ENCODE assay signal across 14 cellular contexts in the genomic region with DNA sequence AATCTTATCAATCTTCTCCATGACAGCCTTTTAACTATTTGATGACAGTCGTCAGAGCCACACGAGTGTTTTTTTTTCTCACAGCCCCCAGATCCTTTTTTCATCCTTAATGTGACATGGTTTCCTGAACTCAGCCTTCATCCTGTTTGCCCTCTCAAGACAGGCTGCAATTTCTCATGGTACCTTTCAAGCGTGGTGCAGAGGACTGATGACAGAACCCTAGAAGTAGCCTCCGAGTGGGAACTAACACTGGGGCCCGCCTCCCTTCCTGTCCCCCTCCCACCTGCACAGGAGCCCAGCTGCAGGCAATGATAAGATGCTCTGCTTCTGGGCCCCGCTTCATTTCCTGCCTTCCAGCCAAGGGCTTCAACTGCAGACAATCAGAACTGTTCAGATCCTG.
DNase-seq lines count a peak whose midpoint lies in the region; ATAC-seq and TF ChIP-seq lines count a peak whose summit lies in the region.
"Had no signal": no experiment of that assay in that cellular context is flagged by ENCODE, and none has a peak within 500 bp of the region (broad histone marks: within the 10 kb centered on the region; RNA-seq: fewer than 3 reads in every experiment).

No MANE protein-coding gene starts in this region.

- H3K4me2 ChIP-seq in DOHH2 (ENCODE audit: low read length) = peak overlapping the region; percentile 42

- peak; percentile 52 to 53 for ATAC-seq in activated CD4-positive, CD25-positive, alpha-beta regulatory T cell treated with anti-CD3 and anti-CD28 coated beads, Interleukin-2, amount 50 U/mL, for 24 hours
- no peak for ATAC-seq in GM19395 (IDR thresholded peaks at IDR 0.05; ENCODE audit: unreplicated experiment)
- ATAC-seq in HG03460 (IDR thresholded peaks at IDR 0.05; ENCODE audit: unreplicated experiment) = no peak
- ATAC-seq in HG02763 (IDR thresholded peaks at IDR 0.05; ENCODE audit: unreplicated experiment) = no peak
- ATAC-seq: esophagus mucosa, left cardiac atrium, Right ventricle myocardium inferior had no signal

- H3K4me3 ChIP-seq in DOHH2 (ENCODE audit: low read length) = peak overlapping the region; percentile 31
- H3K4me3 ChIP-seq: adrenal gland had no signal

- H3K27me3 ChIP-seq in DOHH2 (ENCODE audit: control insufficient read depth, low read length) = no peaks in the 10 kb centered on the region
- H3K27me3 ChIP-seq: adrenal gland had no signal

- no peaks in the 10 kb centered on the region for H4K20me1 ChIP-seq in DOHH2 (ENCODE audit: control insufficient read depth, insufficient read depth, low read depth, low read length)

- H3K36me3 ChIP-seq in DOHH2 (ENCODE audit: control insufficient read depth, low read length) = no peaks in the 10 kb centered on the region
- H3K36me3 ChIP-seq: adrenal gland had no signal

- H3K79me2 ChIP-seq in DOHH2 (ENCODE audit: control insufficient read depth, low read length) = no peaks in the 10 kb centered on the region
- H3K79me2 ChIP-seq: parathyroid adenoma had no signal

- H3K4me1 ChIP-seq in DOHH2 (ENCODE audit: control insufficient read depth, low read length) = peaks cover 55% of the 10 kb centered on the region
- H3K4me1 ChIP-seq: adrenal gland, parathyroid adenoma had no signal

- no peaks in the 10 kb centered on the region for H3K9me2 ChIP-seq in DOHH2 (replicated peaks; ENCODE audit: control insufficient read depth, low read length)

- H3K9me3 ChIP-seq in DOHH2 (ENCODE audit: control insufficient read depth, insufficient read depth, low read length) = no peaks in the 10 kb centered on the region
- H3K9me3 ChIP-seq: adrenal gland had no signal

- H3K27ac ChIP-seq in DOHH2 (ENCODE audit: low read depth, low read length) = 0 out of 2 replicates have a peak overlapping the region, but pooled peaks have one; percentile 8
- H3K27ac ChIP-seq: adrenal gland, parathyroid adenoma had no signal

- H3F3A ChIP-seq in DOHH2 (ENCODE audit: control insufficient read depth, insufficient read depth) = peaks cover 10% of the 10 kb centered on the region

- DNase-seq in activated naive CD4-positive, alpha-beta T cell treated with anti-CD3 and anti-CD28 coated beads, Interleukin-2, amount 50 U/mL, for 16 hours = peak; percentile 40
- DNase-seq in stimulated activated CD4-positive, alpha-beta T cell treated with anti-CD3 and anti-CD28 coated beads, Interleukin-15, amount 100 ng/mL, for 1 hour (ENCODE audit: low read depth in 1 of 2, low spot score in 1 of 2) = peak; percentile 13 to 16
- no peak for DNase-seq in D341Med (ENCODE audit: low spot score)
- DNase-seq: adrenal gland, left cardiac atrium, NCI-H187 had no signal

- TF ChIP-seq CTCF in DOHH2 (IDR thresholded peaks at IDR 0.05; ENCODE audit: low read depth, low read length, poor library complexity, severe bottlenecking) = no peak

Comparison
In these comparisons a context has a peak if more than half of its experiments do, and no peak if none do; other contexts are left out.
1. ATAC-seq: peak in activated CD4-positive, CD25-positive, alpha-beta regulatory T cell treated with anti-CD3 and anti-CD28 coated beads, Interleukin-2, amount 50 U/mL, for 24 hours (2 of 2); none in GM19395 (single experiment), HG03460 (single experiment) and HG02763 (single experiment).